ENCODE assay signal across 8 cellular contexts in genomic region chr1:206106328-206107167, GRCh38. TPM values are rescaled to one million over a fixed set of nuclear protein-coding genes. Genes with fewer than 3 reads are reported as not detected.
DNase-seq lines count a peak whose midpoint lies in the region; FAIRE-seq and TF ChIP-seq lines count a peak whose summit lies in the region.

No MANE protein-coding gene starts in this region.

- TF ChIP-seq POLR2A in NB4 (IDR thresholded peaks at IDR 0.05; ENCODE audit: extremely low read depth, insufficient read length): no peak

- no peak overlapping the region for H3K9ac ChIP-seq in SK-N-MC (ENCODE audit: insufficient read length)

- H3K27me3 ChIP-seq in A673 (replicated peaks; ENCODE audit: insufficient read depth, low read depth, low read length, poor library complexity): no peaks in the 10 kb centered on the region

- H3K4me3 ChIP-seq in A673 (ENCODE audit: low read depth, low read length, poor library complexity, severe bottlenecking) (no peak overlapping the region), NB4 (ENCODE audit: low read depth, low read length) (no peak overlapping the region), SK-N-MC (no peak overlapping the region)

- no TSS peak for BruUV-seq in A673 (replicated peaks; lab: Mats Ljungman, UMichigan)

- intact Hi-C loops in A673 (cut with micrococcal nuclease; ENCODE audit: unreplicated experiment) (loop anchor here (1.0 to 5.0 kb wide), 4 partner anchors 76 to 314 kb away; no protein-coding TSS in a partner anchor), posterior vena cava (cut with DNase I) (loop anchor here (2.0 to 10.0 kb wide), 4 partner anchors 119 to 312 kb away; no protein-coding TSS in a partner anchor)

- H3K36me3 ChIP-seq in A673 (ENCODE audit: insufficient read depth, low read length, poor library complexity, severe bottlenecking) (no peaks in the 10 kb centered on the region), SK-N-MC (ENCODE audit: insufficient read depth, low read length) (no peaks in the 10 kb centered on the region)

- H3K9me3 ChIP-seq in A673 (ENCODE audit: low read depth, low read length, poor library complexity, severe bottlenecking) (no peaks in the 10 kb centered on the region), SK-N-MC (ENCODE audit: low read depth, low read length) (no peaks in the 10 kb centered on the region)

- peak; percentile 84 for DNase-seq in A673 (ENCODE audit: low spot score)
- DNase-seq in GM19238 (ENCODE audit: insufficient read length, low spot score): peak; percentile 73
- peak; percentile 86 for DNase-seq in NB4 (ENCODE audit: low read depth)
- DNase-seq in SK-N-MC (ENCODE audit: low read depth, low spot score): peak; percentile 32
- peak; percentile 79 for DNase-seq in activated naive CD4-positive, alpha-beta T cell treated with Interleukin-2 at 50 U/mL for 16 hours
- peak; percentile 85 for DNase-seq in glomerular visceral epithelial cell (ENCODE audit: extremely low spot score)
- DNase-seq in posterior vena cava (ENCODE audit: low spot score): peak; percentile 94
- peak; percentile 86 for DNase-seq in urothelium cell line (ENCODE audit: low spot score)

- H3K27ac ChIP-seq in A673 (ENCODE audit: low read depth, low read length, poor library complexity, severe bottlenecking) (no peak overlapping the region), SK-N-MC (no peak overlapping the region)

- POLR2A ChIA-PET in A673 (lab: Charles Lee; ENCODE audit: low non-redundant PET): no interaction called here

- peak; percentile 30 for FAIRE-seq in urothelium cell line (lab: Jason Lieb, UNC)

- H3K4me1 ChIP-seq in A673 (ENCODE audit: insufficient read depth, low read length, poor library complexity, severe bottlenecking): no peaks in the 10 kb centered on the region

- CTCF ChIA-PET in A673 (lab: Charles Lee): interaction anchor here (0.6 to 2.7 kb wide), 9 partner anchors 9 to 448 kb away, joined by 3 to 47 read pairs (median 5); no protein-coding TSS in a partner anchor

- TF ChIP-seq CTCF in A673 (conservative IDR thresholded peaks at IDR 0.05; ENCODE audit: low read depth, low read length): peak; percentile 90
- TF ChIP-seq CTCF in NB4 (IDR thresholded peaks at IDR 0.05; ENCODE audit: low read depth, low read length): peak; percentile 68

RNA-seq across cellular contexts. Expression of gene AVPR1B, which starts 10.6 kb away (rescaled TPM):
- total RNA-seq in A673 (2021): not detected in 2 replicates
- total RNA-seq in posterior vena cava: not detected

RNA-seq across cellular contexts. Expression of gene RHEX, which starts 53.6 kb away (rescaled TPM):
- not detected in 2 replicates for total RNA-seq in A673 (2021)
- 1 to 10 TPM; 1.8 to 4.3 TPM for total RNA-seq in posterior vena cava

Comparison
In these comparisons a context has a peak if more than half of its experiments do, and no peak if none do; other contexts are left out.
1. DNase-seq: peak in every context shown above with its lines; median percentile 94 in posterior vena cava; 86 in NB4; 86 in urothelium cell line; 85 in glomerular visceral epithelial cell; 84 in A673; 79 in activated naive CD4-positive, alpha-beta T cell treated with Interleukin-2 at 50 U/mL for 16 hours; 73 in GM19238; 32 in SK-N-MC.